Comparison of ENCODE assay signal across 7 cellular contexts in genomic region chr15:82809308-82810060, GRCh38. TPM values are rescaled to one million over a fixed set of nuclear protein-coding genes. Genes with fewer than 3 reads are reported as not detected.
DNase-seq lines count a peak whose midpoint lies in the region; ATAC-seq and TF ChIP-seq lines count a peak whose summit lies in the region.

A gene with protein sequence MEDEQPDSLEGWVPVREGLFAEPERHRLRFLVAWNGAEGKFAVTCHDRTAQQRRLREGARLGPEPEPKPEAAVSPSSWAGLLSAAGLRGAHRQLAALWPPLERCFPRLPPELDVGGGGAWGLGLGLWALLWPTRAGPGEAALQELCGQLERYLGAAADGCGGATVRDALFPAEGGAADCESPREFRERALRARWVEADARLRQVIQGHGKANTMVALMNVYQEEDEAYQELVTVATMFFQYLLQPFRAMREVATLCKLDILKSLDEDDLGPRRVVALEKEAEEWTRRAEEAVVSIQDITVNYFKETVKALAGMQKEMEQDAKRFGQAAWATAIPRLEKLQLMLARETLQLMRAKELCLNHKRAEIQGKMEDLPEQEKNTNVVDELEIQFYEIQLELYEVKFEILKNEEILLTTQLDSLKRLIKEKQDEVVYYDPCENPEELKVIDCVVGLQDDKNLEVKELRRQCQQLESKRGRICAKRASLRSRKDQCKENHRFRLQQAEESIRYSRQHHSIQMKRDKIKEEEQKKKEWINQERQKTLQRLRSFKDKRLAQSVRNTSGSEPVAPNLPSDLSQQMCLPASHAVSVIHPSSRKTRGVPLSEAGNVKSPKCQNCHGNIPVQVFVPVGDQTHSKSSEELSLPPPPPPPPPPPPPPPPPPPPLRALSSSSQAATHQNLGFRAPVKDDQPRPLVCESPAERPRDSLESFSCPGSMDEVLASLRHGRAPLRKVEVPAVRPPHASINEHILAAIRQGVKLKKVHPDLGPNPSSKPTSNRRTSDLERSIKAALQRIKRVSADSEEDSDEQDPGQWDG (plus strand): TSS chr15:82809628. CDS start chr15:82809727, 99 bp downstream.

- peak within 1 kb of the TSS; percentile 75 for H3K4me2 ChIP-seq in hepatocyte

- peak; percentile 75 for ATAC-seq in GM18505 (IDR thresholded peaks at IDR 0.05; ENCODE audit: unreplicated experiment)
- ATAC-seq in HG02973 (IDR thresholded peaks at IDR 0.05; ENCODE audit: unreplicated experiment) = peak; percentile 80

- peaks cover 8% of the 10 kb centered on the region for H3K4me1 ChIP-seq in hepatocyte (ENCODE audit: insufficient read depth)

- peak; percentile 94 for TF ChIP-seq POLR2A in GM18505 (IDR thresholded peaks at IDR 0.05; ENCODE audit: borderline replicate concordance, extremely low read depth, insufficient read depth, insufficient read length)

- H4K20me1 ChIP-seq in hepatocyte (ENCODE audit: insufficient read depth, poor library complexity, severe bottlenecking) = peaks cover 23% of the 10 kb centered on the region

- H3K27ac ChIP-seq in hepatocyte = peak within 1 kb of the TSS; percentile 99

- H3K9me2 ChIP-seq in hepatocyte (replicated peaks; ENCODE audit: insufficient read depth) = no peaks in the 10 kb centered on the region

- no peak for TF ChIP-seq CTCF in astrocyte of the cerebellum (IDR thresholded peaks at IDR 0.05; ENCODE audit: low read depth, low read length, missing control alignments)
- TF ChIP-seq CTCF in hepatocyte (IDR thresholded peaks at IDR 0.05; ENCODE audit: poor library complexity) = peak; percentile 23

- in situ Hi-C loops in astrocyte of the cerebellum (cut with HindIII; ENCODE audit: low sequenced_read_pairs) = no loop called here

- DNase-seq in NCI-H1930 (lab: John Stamatoyannopoulos, UW) = peak; percentile 84 to 87
- peak; percentile 93 for DNase-seq in T-helper 22 cell (ENCODE audit: low read depth)
- peak; percentile 98 for DNase-seq in astrocyte of the cerebellum (ENCODE audit: low read depth)
- peak; percentile 99 for DNase-seq in hepatocyte (ENCODE audit: low spot score)
- DNase-seq in renal cortical epithelial cell (ENCODE audit: low read depth) = peak; percentile 98

- H3K9me3 ChIP-seq in hepatocyte (ENCODE audit: low read depth) = no peaks in the 10 kb centered on the region

- 1% methylated on average over 29 of the region's 67 CpGs for WGBS in hepatocyte (ENCODE audit: low lambda C conversion rate, missing lambda C conversion rate)

- H3K4me3 ChIP-seq in astrocyte of the cerebellum (ENCODE audit: low read depth, low read length) = peak within 1 kb of the TSS; percentile 88
- H3K4me3 ChIP-seq in hepatocyte = peak within 1 kb of the TSS; percentile 59

- H3K79me2 ChIP-seq in hepatocyte = peaks cover 40% of the 10 kb centered on the region

- no peaks in the 10 kb centered on the region for H3K27me3 ChIP-seq in hepatocyte

- H2AFZ ChIP-seq in hepatocyte = peak within 1 kb of the TSS; percentile 64

- H3K36me3 ChIP-seq in hepatocyte (replicated peaks; ENCODE audit: insufficient read depth, low read depth) = no peaks in the 10 kb centered on the region

RNA-seq across cellular contexts. Expression of the gene that starts here (rescaled TPM):
- 5.3 and 5.8 TPM in 2 replicates for total RNA-seq in hepatocyte
- 6.5 and 8.0 TPM in 2 replicates for polyA plus RNA-seq in hepatocyte
- total RNA-seq in renal cortical epithelial cell = 9.0 and 12.7 TPM in 2 replicates

Comparison
In these comparisons a context has a peak if more than half of its experiments do, and no peak if none do; other contexts are left out.
1. Peak in every context shown above with its lines: DNase-seq, ATAC-seq, H3K4me3 ChIP-seq and H3K27ac ChIP-seq.